ENCODE assay signal across 17 cellular contexts in genomic region chr11:134132808-134133207, GRCh38.
A peak's percentile ranks its signal among the peaks of the same experiment; 100 is the strongest.
DNase-seq lines count a peak whose midpoint lies in the region; ATAC-seq, FAIRE-seq and TF ChIP-seq lines count a peak whose summit lies in the region.
"Had no signal": no experiment of that assay in that cellular context is flagged by ENCODE, and none has a peak within 500 bp of the region (broad histone marks: within the 10 kb centered on the region; RNA-seq: fewer than 3 reads in every experiment).

No MANE protein-coding gene starts in this region.

- no peak for TF ChIP-seq CTCF in esophagus muscularis mucosa (IDR thresholded peaks at IDR 0.05)
- TF ChIP-seq CTCF in tibial artery (IDR thresholded peaks at IDR 0.05): no peak

- no peak for FAIRE-seq in GM12891 (lab: Jason Lieb, UNC)

- H3K36me3 ChIP-seq in esophagus muscularis mucosa (no peaks in the 10 kb centered on the region), tibial artery (no peaks in the 10 kb centered on the region)

- peak; percentile 38 for DNase-seq in ELR (ENCODE audit: low read depth)
- peak; percentile 22 for DNase-seq in RPMI7951 (ENCODE audit: low read depth)
- DNase-seq in esophagus muscularis mucosa (ENCODE audit: extremely low spot score): peak; percentile 21
- no peak for DNase-seq in tibial artery
- no peak for DNase-seq in GM19238 (ENCODE audit: insufficient read length, low spot score)
- DNase-seq in GM12891 (ENCODE audit: insufficient read length, low spot score): no peak
- no peak for DNase-seq in H4 (ENCODE audit: low spot score)
- DNase-seq: Calu3; CD4-positive, alpha-beta memory T cell; DMS79; GF-D8; H9; NCI-H1417; NCI-H1930; NCI-H446; NCI-H774 had no signal

- H3K9me3 ChIP-seq in esophagus muscularis mucosa: peaks cover 0 to 14% (median 4%) of the 10 kb centered on the region in 4 donors
- H3K9me3 ChIP-seq in tibial artery: peaks cover 3 to 5% (median 3%) of the 10 kb centered on the region in 3 donors

- intact Hi-C loops in esophagus muscularis mucosa (cut with DNase I) (loop anchor here (5.0 kb wide), 1 partner anchor 206 kb away; no protein-coding TSS in a partner anchor), tibial artery (cut with DNase I; ENCODE audit: low total_unique reads) (loop anchor here (5.0 kb wide), 1 partner anchor 181 kb away; no protein-coding TSS in a partner anchor)

- TF ChIP-seq POLR2A in esophagus muscularis mucosa (IDR thresholded peaks at IDR 0.05; ENCODE audit: low read depth) (no peak), GM12891 (IDR thresholded peaks at IDR 0.05; ENCODE audit: low read depth, low read length) (no peak)

- H3K27ac ChIP-seq in esophagus muscularis mucosa (replicated peaks in 1 of 4) (no peak overlapping the region), tibial artery (peak overlapping the region; percentile 13 to 36)

- no peak for ATAC-seq in HG02884 (IDR thresholded peaks at IDR 0.05; ENCODE audit: unreplicated experiment)

- H3K4me1 ChIP-seq in esophagus muscularis mucosa (no peaks in the 10 kb centered on the region), tibial artery (peaks cover 0 to 21% (median 4%) of the 10 kb centered on the region in 4 donors)

- H3K4me3 ChIP-seq in esophagus muscularis mucosa: no peak overlapping the region
- no peak overlapping the region for H3K4me3 ChIP-seq in tibial artery

- no peak for TF ChIP-seq EP300 in esophagus muscularis mucosa (IDR thresholded peaks at IDR 0.05)

- H3K27me3 ChIP-seq in esophagus muscularis mucosa (no peaks in the 10 kb centered on the region), tibial artery (no peaks in the 10 kb centered on the region)

TF ChIP-seq in GM12891, 5 proteins besides CTCF, POLR2A, EP300 and RAD21:
- TF ChIP-seq POLR2AphosphoS5 (IDR thresholded peaks at IDR 0.05; ENCODE audit: low read depth, low read length): no peak
- TF ChIP-seq POU2F2 (IDR thresholded peaks at IDR 0.05; ENCODE audit: low read depth, low read length): no peak
- TF ChIP-seq SPI1 (IDR thresholded peaks at IDR 0.05; ENCODE audit: low read depth, low read length): no peak
- TF ChIP-seq TAF1 (IDR thresholded peaks at IDR 0.05; ENCODE audit: low read depth, low read length): no peak
- TF ChIP-seq PAX5 (IDR thresholded peaks at IDR 0.05; ENCODE audit: insufficient read depth, low read length, severe bottlenecking): no peak
TF ChIP-seq in GM12891: peak in this region for 0.

Comparison
In these comparisons a context has a peak if more than half of its experiments do, and no peak if none do; other contexts are left out.
1. DNase-seq: peak in ELR (single experiment), RPMI7951 (single experiment) and esophagus muscularis mucosa (single experiment); none in tibial artery (0 of 2), GM19238 (single experiment), GM12891 (single experiment) and H4 (single experiment).
2. H3K27ac ChIP-seq: peak in tibial artery (2 of 2); none in esophagus muscularis mucosa (0 of 4).